Comparison of ENCODE assay signal across 9 cellular contexts in the genomic region with DNA sequence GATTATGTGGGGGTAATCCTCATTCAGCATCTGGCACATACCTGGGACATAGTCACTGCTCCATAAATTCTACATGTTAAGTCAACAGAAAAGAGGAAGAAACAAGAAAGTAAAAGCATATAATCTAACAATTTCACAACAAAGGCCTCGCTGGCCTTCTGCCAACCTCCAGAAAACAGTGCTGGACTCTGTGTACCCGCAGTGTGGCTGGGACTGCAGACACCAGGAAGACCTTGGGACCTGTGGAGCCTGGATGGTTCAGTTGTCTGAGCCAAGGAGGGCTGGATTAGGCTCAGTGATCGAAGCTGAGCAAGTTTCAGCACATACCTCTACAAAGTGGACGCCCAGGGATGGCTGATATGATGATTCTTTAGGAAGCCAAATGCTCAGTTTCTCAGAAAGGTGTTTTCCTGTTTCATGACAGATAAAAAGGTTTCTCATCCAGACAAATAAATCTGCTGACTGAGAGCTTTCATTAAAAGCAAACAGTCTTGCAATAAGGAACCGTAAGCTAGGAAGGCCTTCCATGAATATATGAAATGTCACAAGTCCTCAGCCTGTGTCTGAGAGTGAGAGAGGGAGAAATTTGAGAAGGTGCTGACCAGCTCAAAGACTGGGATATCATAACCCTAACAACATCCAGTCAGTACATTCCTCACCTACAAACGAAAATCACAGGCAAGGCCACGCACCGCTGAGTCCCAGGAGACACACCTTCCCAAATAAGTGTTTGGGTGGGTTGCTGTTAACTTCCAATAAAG. TPM values are rescaled to one million over a fixed set of nuclear protein-coding genes. Genes with fewer than 3 reads are reported as not detected.
DNase-seq lines count a peak whose midpoint lies in the region; ATAC-seq and TF ChIP-seq lines count a peak whose summit lies in the region.
"Had no signal": no experiment of that assay in that cellular context is flagged by ENCODE, and none has a peak within 500 bp of the region (broad histone marks: within the 10 kb centered on the region; RNA-seq: fewer than 3 reads in every experiment).

No MANE protein-coding gene starts in this region.

- DNase-seq in Right ventricle myocardium inferior (ENCODE audit: missing footprints): peak; percentile 90
- DNase-seq in cardiac septum (ENCODE audit: low spot score): no peak
- peak; percentile 78 for DNase-seq in dermis blood vessel endothelial cell
- no peak for DNase-seq in vagina (ENCODE audit: extremely low spot score in 2 of 2)
- no peak for DNase-seq in A673 (ENCODE audit: low spot score)
- no peak for DNase-seq in D341Med (ENCODE audit: low spot score)
- DNase-seq: NCI-H1417 had no signal

- H3K4me3 ChIP-seq in mucosa of rectum (ENCODE audit: low read length in 2 of 2): peak overlapping the region in 1 of 2 donors; percentile 5
- H3K4me3 ChIP-seq in vagina: no peak overlapping the region
- H3K4me3 ChIP-seq in A673 (ENCODE audit: low read depth, low read length, poor library complexity, severe bottlenecking): no peak overlapping the region

- H3K27ac ChIP-seq in mucosa of rectum (ENCODE audit: low read depth in 2 of 2, low read length in 2 of 2) (peak overlapping the region; percentile 71 to 76), vagina (peak overlapping the region; percentile 86), A673 (ENCODE audit: low read depth, low read length, poor library complexity, severe bottlenecking) (no peak overlapping the region)

- TF ChIP-seq CTCF in vagina (IDR thresholded peaks at IDR 0.05): no peak
- TF ChIP-seq CTCF in A673 (conservative IDR thresholded peaks at IDR 0.05; ENCODE audit: low read depth, low read length): no peak

- no TSS peak for BruUV-seq in A673 (replicated peaks; lab: Mats Ljungman, UMichigan)

- CTCF ChIA-PET in A673 (lab: Charles Lee): no interaction called here

- POLR2A ChIA-PET in A673 (lab: Charles Lee; ENCODE audit: low non-redundant PET): interaction anchor here (0.6 to 0.7 kb wide), 2 partner anchors 24 to 86 kb away, joined by 3 to 4 read pairs; no protein-coding TSS in a partner anchor

- H3K36me3 ChIP-seq in mucosa of rectum (ENCODE audit: control insufficient read depth in 2 of 2, insufficient read depth in 2 of 2, low read length in 2 of 2) (peaks cover 3 to 10% of the 10 kb centered on the region in 2 donors), vagina (no peaks in the 10 kb centered on the region), A673 (ENCODE audit: insufficient read depth, low read length, poor library complexity, severe bottlenecking) (no peaks in the 10 kb centered on the region)

- no peak for TF ChIP-seq POLR2A in vagina (IDR thresholded peaks at IDR 0.05)

- H3K27me3 ChIP-seq in mucosa of rectum (ENCODE audit: control insufficient read depth in 2 of 2, insufficient read depth in 2 of 2, low read length in 2 of 2): no peaks in the 10 kb centered on the region
- no peaks in the 10 kb centered on the region for H3K27me3 ChIP-seq in vagina
- no peaks in the 10 kb centered on the region for H3K27me3 ChIP-seq in A673 (replicated peaks; ENCODE audit: insufficient read depth, low read depth, low read length, poor library complexity)

- peaks cover 40 to 50% of the 10 kb centered on the region in 2 donors for H3K4me1 ChIP-seq in mucosa of rectum (ENCODE audit: control insufficient read depth in 2 of 2, insufficient read depth in 2 of 2, low read length in 2 of 2)
- H3K4me1 ChIP-seq in vagina: peaks cover 100% of the 10 kb centered on the region
- peaks cover 100% of the 10 kb centered on the region for H3K4me1 ChIP-seq in A673 (ENCODE audit: insufficient read depth, low read length, poor library complexity, severe bottlenecking)

- H3K9ac ChIP-seq in mucosa of rectum (ENCODE audit: low read depth in 1 of 2, low read length in 2 of 2): peak overlapping the region in 1 of 2 donors; percentile 41

- ATAC-seq in Right ventricle myocardium inferior (peak; percentile 33), GM18520 (IDR thresholded peaks at IDR 0.05; ENCODE audit: unreplicated experiment) (no peak)

- H3K9me3 ChIP-seq in mucosa of rectum (ENCODE audit: control insufficient read depth in 2 of 2, low read length in 2 of 2) (no peaks in the 10 kb centered on the region), vagina (no peaks in the 10 kb centered on the region), A673 (ENCODE audit: low read depth, low read length, poor library complexity, severe bottlenecking) (no peaks in the 10 kb centered on the region)

- intact Hi-C loops in Right ventricle myocardium inferior (cut with DNase I) (loop anchor here (5.0 kb wide), 2 partner anchors 35 to 50 kb away; partner anchors contain the start of gene CAPZB), cardiac septum (cut with DNase I) (loop anchor here (2.0 to 5.0 kb wide), 3 partner anchors 35 to 210 kb away; a partner anchor contains a TSS), vagina (cut with DNase I) (loop anchor here (10.0 kb wide), 1 partner anchor 48 kb away; the partner anchor contains the start of gene CAPZB), A673 (cut with micrococcal nuclease; ENCODE audit: unreplicated experiment) (no loop called here)

RNA-seq across cellular contexts. Expression of gene CAPZB, which starts 48.4 kb away (rescaled TPM):
- 267 TPM for total RNA-seq in Right ventricle myocardium inferior
- total RNA-seq in cardiac septum: 213 TPM
- total RNA-seq in dermis blood vessel endothelial cell: 160 and 165 TPM in 2 replicates
- 152 TPM for total RNA-seq in vagina
- 206 and 214 TPM in 2 replicates for total RNA-seq in A673 (2021)

Comparison
In these comparisons a context has a peak if more than half of its experiments do, and no peak if none do; other contexts are left out.
1. DNase-seq: peak in Right ventricle myocardium inferior (single experiment) and dermis blood vessel endothelial cell (single experiment); none in cardiac septum (single experiment), vagina (0 of 2), A673 (single experiment) and D341Med (single experiment).